ENCODE assay signal across 1 cellular context in the genomic region with DNA sequence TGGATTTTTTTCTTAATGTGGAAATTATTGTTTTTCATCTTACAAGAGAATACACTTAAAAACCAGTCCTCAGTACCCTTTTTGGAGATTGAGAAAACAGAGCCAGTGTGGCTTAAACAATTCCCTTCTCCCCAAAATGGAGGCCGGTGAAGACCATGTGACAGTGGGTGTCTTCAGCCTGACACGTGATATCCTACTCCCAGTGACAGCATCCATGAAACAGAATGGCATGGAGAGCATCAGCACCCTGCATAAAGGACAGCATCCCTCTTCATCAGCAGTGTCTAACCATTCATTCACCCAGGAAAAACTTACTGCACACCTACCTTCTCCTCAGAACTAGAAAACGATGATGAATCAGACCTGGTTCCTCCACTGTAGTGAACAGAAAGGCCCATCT.
TF ChIP-seq lines count a peak whose summit lies in the region.

No MANE protein-coding gene starts in this region.

TF ChIP-seq in PFSK-1, 5 proteins besides CTCF, POLR2A, EP300 and RAD21 (continued from another document):
- TF ChIP-seq, protein P1, sequence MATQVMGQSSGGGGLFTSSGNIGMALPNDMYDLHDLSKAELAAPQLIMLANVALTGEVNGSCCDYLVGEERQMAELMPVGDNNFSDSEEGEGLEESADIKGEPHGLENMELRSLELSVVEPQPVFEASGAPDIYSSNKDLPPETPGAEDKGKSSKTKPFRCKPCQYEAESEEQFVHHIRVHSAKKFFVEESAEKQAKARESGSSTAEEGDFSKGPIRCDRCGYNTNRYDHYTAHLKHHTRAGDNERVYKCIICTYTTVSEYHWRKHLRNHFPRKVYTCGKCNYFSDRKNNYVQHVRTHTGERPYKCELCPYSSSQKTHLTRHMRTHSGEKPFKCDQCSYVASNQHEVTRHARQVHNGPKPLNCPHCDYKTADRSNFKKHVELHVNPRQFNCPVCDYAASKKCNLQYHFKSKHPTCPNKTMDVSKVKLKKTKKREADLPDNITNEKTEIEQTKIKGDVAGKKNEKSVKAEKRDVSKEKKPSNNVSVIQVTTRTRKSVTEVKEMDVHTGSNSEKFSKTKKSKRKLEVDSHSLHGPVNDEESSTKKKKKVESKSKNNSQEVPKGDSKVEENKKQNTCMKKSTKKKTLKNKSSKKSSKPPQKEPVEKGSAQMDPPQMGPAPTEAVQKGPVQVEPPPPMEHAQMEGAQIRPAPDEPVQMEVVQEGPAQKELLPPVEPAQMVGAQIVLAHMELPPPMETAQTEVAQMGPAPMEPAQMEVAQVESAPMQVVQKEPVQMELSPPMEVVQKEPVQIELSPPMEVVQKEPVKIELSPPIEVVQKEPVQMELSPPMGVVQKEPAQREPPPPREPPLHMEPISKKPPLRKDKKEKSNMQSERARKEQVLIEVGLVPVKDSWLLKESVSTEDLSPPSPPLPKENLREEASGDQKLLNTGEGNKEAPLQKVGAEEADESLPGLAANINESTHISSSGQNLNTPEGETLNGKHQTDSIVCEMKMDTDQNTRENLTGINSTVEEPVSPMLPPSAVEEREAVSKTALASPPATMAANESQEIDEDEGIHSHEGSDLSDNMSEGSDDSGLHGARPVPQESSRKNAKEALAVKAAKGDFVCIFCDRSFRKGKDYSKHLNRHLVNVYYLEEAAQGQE (IDR thresholded peaks at IDR 0.05; ENCODE audit: insufficient read depth in 1 of 2, low read depth in 2 of 2, low read length in 2 of 2), result peak; percentile 66 to 81; a peak in 3 of 4 replicates
TF ChIP-seq in PFSK-1: peak in this region for 1.
